Comparison of ENCODE assay signal across 2 cellular contexts in the genomic region with DNA sequence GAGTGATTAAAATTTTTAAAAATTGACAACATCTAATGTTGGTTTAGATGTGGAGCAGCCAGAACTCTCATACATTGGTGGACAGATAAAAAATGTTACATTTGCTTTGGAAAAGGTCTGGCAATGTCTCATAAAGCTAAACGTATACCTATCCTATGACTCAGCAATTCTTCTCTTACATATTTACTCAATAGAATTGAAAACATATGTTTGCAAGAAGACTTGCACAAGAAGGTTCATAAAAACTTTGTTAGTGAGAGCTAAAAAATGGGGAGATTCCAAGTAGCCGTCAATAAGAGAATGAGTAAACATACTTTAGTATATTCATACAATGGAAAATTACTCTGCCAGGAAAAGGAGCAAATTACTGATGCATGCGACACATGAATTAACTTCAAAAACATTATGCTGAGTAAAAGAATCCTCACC.
TF ChIP-seq lines count a peak whose summit lies in the region.

No MANE protein-coding gene starts in this region.

TF ChIP-seq in SK-N-SH, 30 proteins besides CTCF, POLR2A, EP300 and RAD21 (continued from another document):
- TF ChIP-seq, protein P1, sequence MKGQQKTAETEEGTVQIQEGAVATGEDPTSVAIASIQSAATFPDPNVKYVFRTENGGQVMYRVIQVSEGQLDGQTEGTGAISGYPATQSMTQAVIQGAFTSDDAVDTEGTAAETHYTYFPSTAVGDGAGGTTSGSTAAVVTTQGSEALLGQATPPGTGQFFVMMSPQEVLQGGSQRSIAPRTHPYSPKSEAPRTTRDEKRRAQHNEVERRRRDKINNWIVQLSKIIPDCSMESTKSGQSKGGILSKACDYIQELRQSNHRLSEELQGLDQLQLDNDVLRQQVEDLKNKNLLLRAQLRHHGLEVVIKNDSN (IDR thresholded peaks at IDR 0.05; ENCODE audit: borderline replicate concordance, low read depth): no peak

TF ChIP-seq in SK-N-SH treated with all-trans-retinoic acid at 6 μM for 48 hours, 23 proteins besides CTCF, POLR2A, EP300 and RAD21 (continued from another document):
- TF ChIP-seq, protein P2, sequence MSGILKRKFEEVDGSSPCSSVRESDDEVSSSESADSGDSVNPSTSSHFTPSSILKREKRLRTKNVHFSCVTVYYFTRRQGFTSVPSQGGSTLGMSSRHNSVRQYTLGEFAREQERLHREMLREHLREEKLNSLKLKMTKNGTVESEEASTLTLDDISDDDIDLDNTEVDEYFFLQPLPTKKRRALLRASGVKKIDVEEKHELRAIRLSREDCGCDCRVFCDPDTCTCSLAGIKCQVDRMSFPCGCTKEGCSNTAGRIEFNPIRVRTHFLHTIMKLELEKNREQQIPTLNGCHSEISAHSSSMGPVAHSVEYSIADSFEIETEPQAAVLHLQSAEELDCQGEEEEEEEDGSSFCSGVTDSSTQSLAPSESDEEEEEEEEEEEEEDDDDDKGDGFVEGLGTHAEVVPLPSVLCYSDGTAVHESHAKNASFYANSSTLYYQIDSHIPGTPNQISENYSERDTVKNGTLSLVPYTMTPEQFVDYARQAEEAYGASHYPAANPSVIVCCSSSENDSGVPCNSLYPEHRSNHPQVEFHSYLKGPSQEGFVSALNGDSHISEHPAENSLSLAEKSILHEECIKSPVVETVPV (CRISPR knock-in tag; IDR thresholded peaks at IDR 0.05): no peak
- TF ChIP-seq GLIS3 (CRISPR knock-in tag; IDR thresholded peaks at IDR 0.05) (no peak), OSR1 (CRISPR knock-in tag; IDR thresholded peaks at IDR 0.05) (no peak), SNAI2 (CRISPR knock-in tag; IDR thresholded peaks at IDR 0.05) (no peak), ZNF8 (CRISPR knock-in tag; IDR thresholded peaks at IDR 0.05) (no peak), TCF4 (CRISPR knock-in tag; IDR thresholded peaks at IDR 0.05; ENCODE audit: borderline replicate concordance) (no peak), ZFP3 (CRISPR knock-in tag; IDR thresholded peaks at IDR 0.05) (no peak), CSDC2 (CRISPR knock-in tag; IDR thresholded peaks at IDR 0.05) (no peak)
- TF ChIP-seq, protein P3, sequence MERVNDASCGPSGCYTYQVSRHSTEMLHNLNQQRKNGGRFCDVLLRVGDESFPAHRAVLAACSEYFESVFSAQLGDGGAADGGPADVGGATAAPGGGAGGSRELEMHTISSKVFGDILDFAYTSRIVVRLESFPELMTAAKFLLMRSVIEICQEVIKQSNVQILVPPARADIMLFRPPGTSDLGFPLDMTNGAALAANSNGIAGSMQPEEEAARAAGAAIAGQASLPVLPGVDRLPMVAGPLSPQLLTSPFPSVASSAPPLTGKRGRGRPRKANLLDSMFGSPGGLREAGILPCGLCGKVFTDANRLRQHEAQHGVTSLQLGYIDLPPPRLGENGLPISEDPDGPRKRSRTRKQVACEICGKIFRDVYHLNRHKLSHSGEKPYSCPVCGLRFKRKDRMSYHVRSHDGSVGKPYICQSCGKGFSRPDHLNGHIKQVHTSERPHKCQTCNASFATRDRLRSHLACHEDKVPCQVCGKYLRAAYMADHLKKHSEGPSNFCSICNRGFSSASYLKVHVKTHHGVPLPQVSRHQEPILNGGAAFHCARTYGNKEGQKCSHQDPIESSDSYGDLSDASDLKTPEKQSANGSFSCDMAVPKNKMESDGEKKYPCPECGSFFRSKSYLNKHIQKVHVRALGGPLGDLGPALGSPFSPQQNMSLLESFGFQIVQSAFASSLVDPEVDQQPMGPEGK (CRISPR knock-in tag; IDR thresholded peaks at IDR 0.05; ENCODE audit: borderline replicate concordance): no peak
- TF ChIP-seq, protein P4, sequence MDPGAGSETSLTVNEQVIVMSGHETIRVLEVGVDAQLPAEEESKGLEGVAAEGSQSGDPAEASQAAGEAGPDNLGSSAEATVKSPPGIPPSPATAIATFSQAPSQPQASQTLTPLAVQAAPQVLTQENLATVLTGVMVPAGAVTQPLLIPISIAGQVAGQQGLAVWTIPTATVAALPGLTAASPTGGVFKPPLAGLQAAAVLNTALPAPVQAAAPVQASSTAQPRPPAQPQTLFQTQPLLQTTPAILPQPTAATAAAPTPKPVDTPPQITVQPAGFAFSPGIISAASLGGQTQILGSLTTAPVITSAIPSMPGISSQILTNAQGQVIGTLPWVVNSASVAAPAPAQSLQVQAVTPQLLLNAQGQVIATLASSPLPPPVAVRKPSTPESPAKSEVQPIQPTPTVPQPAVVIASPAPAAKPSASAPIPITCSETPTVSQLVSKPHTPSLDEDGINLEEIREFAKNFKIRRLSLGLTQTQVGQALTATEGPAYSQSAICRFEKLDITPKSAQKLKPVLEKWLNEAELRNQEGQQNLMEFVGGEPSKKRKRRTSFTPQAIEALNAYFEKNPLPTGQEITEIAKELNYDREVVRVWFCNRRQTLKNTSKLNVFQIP (CRISPR knock-in tag; IDR thresholded peaks at IDR 0.05; ENCODE audit: borderline replicate concordance, low read depth): no peak
TF ChIP-seq in SK-N-SH treated with all-trans-retinoic acid at 6 μM for 48 hours: peak in this region for 0.
